In genomic region chrX:155313766-155314165, GRCh38 we compare ENCODE assay signal across 1 cellular context.
TF ChIP-seq lines count a peak whose summit lies in the region.

No MANE protein-coding gene starts in this region.

TF ChIP-seq in K562, 482 proteins besides CTCF, POLR2A, EP300 and RAD21:
- TF ChIP-seq ZNF668 (CRISPR knock-in tag; IDR thresholded peaks at IDR 0.05) (no peak), HDAC2 (IDR thresholded peaks at IDR 0.05) (no peak), ZNF212 (CRISPR knock-in tag; IDR thresholded peaks at IDR 0.05) (no peak), ZNF316 (IDR thresholded peaks at IDR 0.05) (0 out of 2 replicates have a peak, but pooled peaks have one; percentile 7)
